8 cellular contexts compared by ENCODE assay signal in genomic region chr6:127515234-127515793, GRCh38. TPM values are rescaled to one million over a fixed set of nuclear protein-coding genes. Genes with fewer than 3 reads are reported as not detected.
DNase-seq lines count a peak whose midpoint lies in the region; ATAC-seq and TF ChIP-seq lines count a peak whose summit lies in the region.

No MANE protein-coding gene starts in this region.

- no peaks in the 10 kb centered on the region for H3K27me3 ChIP-seq in MM.1S (replicated peaks; ENCODE audit: insufficient read depth, low read length)
- H3K27me3 ChIP-seq in right atrium auricular region = peaks cover 0 to 10% of the 10 kb centered on the region in 2 donors
- peaks cover 8% of the 10 kb centered on the region for H3K27me3 ChIP-seq in prostate gland (replicated peaks; ENCODE audit: insufficient read depth)

- H3K4me1 Mint-ChIP-seq in activated naive CD8-positive, alpha-beta T cell treated with anti-CD3 and anti-CD28 coated beads for 36 hours = peaks cover 32% of the 10 kb centered on the region

- no peaks in the 10 kb centered on the region for H3F3A ChIP-seq in MM.1S (ENCODE audit: insufficient read depth, low read length)

- TF ChIP-seq CTCF in MM.1S (IDR thresholded peaks at IDR 0.05; ENCODE audit: low read length) (peak; percentile 25; the same call in 1 of the 2 replicates), right atrium auricular region (IDR thresholded peaks at IDR 0.05) (no peak), prostate gland (IDR thresholded peaks at IDR 0.05) (no peak)

- DNase-seq in DMS114 treated with DMSO at 0.1 percent for 48 hours (lab: John Stamatoyannopoulos, UW; ENCODE audit: unreplicated experiment) (peak; percentile 20), MM.1S (no peak), right atrium auricular region (ENCODE audit: low spot score) (no peak), prostate gland (ENCODE audit: low spot score) (no peak), DMS153 (lab: John Stamatoyannopoulos, UW) (no peak), OCI-M1 (lab: John Stamatoyannopoulos, UW) (no peak)
- DNase-seq in activated naive CD8-positive, alpha-beta T cell treated with anti-CD3 and anti-CD28 coated beads for 36 hours = no peak

- peak overlapping the region; percentile 47 for H3K27ac Mint-ChIP-seq in activated naive CD8-positive, alpha-beta T cell treated with anti-CD3 and anti-CD28 coated beads for 36 hours

- H3K9ac ChIP-seq in MM.1S (ENCODE audit: low read length) = peak overlapping the region; percentile 5; the same call in 1 of the 2 replicates

- H3K9me2 ChIP-seq in MM.1S (replicated peaks; ENCODE audit: insufficient read depth, low read length) = no peaks in the 10 kb centered on the region

- no peaks in the 10 kb centered on the region for H3K9me3 Mint-ChIP-seq in activated naive CD8-positive, alpha-beta T cell treated with anti-CD3 and anti-CD28 coated beads for 36 hours

- WGBS in prostate gland = 2% methylated on average over 29 of the region's 38 CpGs

- H3K4me1 ChIP-seq in MM.1S (ENCODE audit: low read length) = no peaks in the 10 kb centered on the region
- H3K4me1 ChIP-seq in right atrium auricular region = peaks cover 0 to 27% of the 10 kb centered on the region in 2 donors
- H3K4me1 ChIP-seq in prostate gland (replicated peaks) = no peaks in the 10 kb centered on the region

- peaks cover 54% of the 10 kb centered on the region for H3K27me3 Mint-ChIP-seq in activated naive CD8-positive, alpha-beta T cell treated with anti-CD3 and anti-CD28 coated beads for 36 hours

- TF ChIP-seq POLR2A in prostate gland (IDR thresholded peaks at IDR 0.05) = no peak

- no peaks in the 10 kb centered on the region for H4K20me1 ChIP-seq in MM.1S (ENCODE audit: insufficient read depth, low read length)

- peak overlapping the region; percentile 77 for H3K4me3 ChIP-seq in MM.1S (ENCODE audit: low read length)
- H3K4me3 ChIP-seq in right atrium auricular region = peak overlapping the region; percentile 44 to 64
- H3K4me3 ChIP-seq in prostate gland = peak overlapping the region; percentile 44 to 52

- H3K4me2 ChIP-seq in MM.1S (ENCODE audit: low read depth, low read length) = peak overlapping the region; percentile 92

- ATAC-seq in GM21381 (IDR thresholded peaks at IDR 0.05; ENCODE audit: unreplicated experiment) = peak; percentile 17

- no peaks in the 10 kb centered on the region for H3K79me2 ChIP-seq in MM.1S (ENCODE audit: low read length)

- H3K4me3 Mint-ChIP-seq in activated naive CD8-positive, alpha-beta T cell treated with anti-CD3 and anti-CD28 coated beads for 36 hours = peak overlapping the region; percentile 89

- peak overlapping the region; percentile 86 for H2AFZ ChIP-seq in MM.1S (ENCODE audit: low read length)

- H3K9me3 ChIP-seq in MM.1S (replicated peaks; ENCODE audit: insufficient read depth, low read length) = no peaks in the 10 kb centered on the region
- H3K9me3 ChIP-seq in right atrium auricular region = no peaks in the 10 kb centered on the region
- H3K9me3 ChIP-seq in prostate gland = no peaks in the 10 kb centered on the region

- H3K36me3 ChIP-seq in MM.1S (replicated peaks; ENCODE audit: insufficient read depth, low read length) (no peaks in the 10 kb centered on the region), right atrium auricular region (no peaks in the 10 kb centered on the region), prostate gland (no peaks in the 10 kb centered on the region)

- H3K36me3 Mint-ChIP-seq in activated naive CD8-positive, alpha-beta T cell treated with anti-CD3 and anti-CD28 coated beads for 36 hours = peaks cover 9% of the 10 kb centered on the region

- H3K27ac ChIP-seq in MM.1S (ENCODE audit: low read length) = no peak overlapping the region
- no peak overlapping the region for H3K27ac ChIP-seq in right atrium auricular region
- no peak overlapping the region for H3K27ac ChIP-seq in prostate gland

- intact Hi-C loops in prostate gland (cut with DNase I) = loop anchor here (5.0 kb wide), 1 partner anchor 48 kb away; no protein-coding TSS in a partner anchor

RNA-seq across cellular contexts. Expression of gene KIAA0408, which starts 56.1 kb away (rescaled TPM):
- total RNA-seq in activated naive CD8-positive, alpha-beta T cell treated with anti-CD3 and anti-CD28 coated beads for 36 hours = 1 to 10 TPM; 2.3 to 3.1 TPM
- total RNA-seq in right atrium auricular region (1 to 10 TPM; 1.5 to 1.8 TPM), prostate gland (1 to 10 TPM; 1.5 to 6.3 TPM)
